In the genomic region with DNA sequence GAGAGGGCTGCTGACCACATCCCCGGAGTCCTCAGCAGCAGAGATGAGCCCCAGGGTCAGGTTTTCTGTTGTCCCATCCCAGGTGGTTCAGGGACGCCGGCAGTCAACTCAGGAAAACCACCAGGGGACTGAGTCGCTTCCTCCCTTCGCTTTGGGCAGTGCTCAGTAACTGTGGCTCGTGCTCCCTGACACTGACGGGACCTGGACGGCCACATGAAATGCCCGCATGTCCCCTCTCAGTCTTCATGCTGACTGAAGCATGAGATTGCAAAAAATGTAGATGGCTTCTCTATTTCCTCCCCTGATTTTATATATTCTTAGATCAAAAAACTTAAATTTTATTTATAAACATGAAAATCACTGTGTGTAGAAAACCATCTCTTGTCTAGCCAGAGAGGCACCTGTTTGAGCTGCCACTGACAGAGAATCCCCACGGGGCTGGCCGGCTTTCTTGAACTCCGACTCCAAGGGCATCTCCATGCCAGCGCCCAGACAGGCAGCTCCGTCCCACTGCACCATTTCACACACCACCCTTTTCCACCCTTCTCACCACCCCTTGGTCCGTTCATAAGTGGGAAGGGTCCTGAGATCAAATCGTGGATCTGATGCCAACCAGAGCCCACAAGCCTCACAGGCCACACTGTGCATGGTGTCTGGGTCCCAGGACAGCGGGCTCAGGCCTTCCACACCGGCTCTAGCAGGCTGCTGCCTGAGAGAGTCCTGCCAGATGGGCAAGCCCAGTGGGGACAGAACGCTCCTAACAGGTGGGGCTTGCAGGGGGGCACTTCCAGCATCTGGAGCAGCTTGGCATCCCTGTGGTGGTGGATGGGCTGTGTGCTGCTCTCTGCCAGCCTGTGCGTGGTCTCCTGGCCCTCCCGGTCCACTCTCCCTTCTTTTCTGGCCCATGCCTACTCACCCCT, we compare ENCODE assay signal across 22 cellular contexts.
DNase-seq lines count a peak whose midpoint lies in the region; ATAC-seq and TF ChIP-seq lines count a peak whose summit lies in the region.
"Had no signal": no experiment of that assay in that cellular context is flagged by ENCODE, and none has a peak within 500 bp of the region (broad histone marks: within the 10 kb centered on the region; RNA-seq: fewer than 3 reads in every experiment).

No MANE protein-coding gene starts in this region.

- H3K27ac Mint-ChIP-seq in nephron progenitor cell = peak overlapping the region; percentile 36
- no peak overlapping the region for H3K27ac Mint-ChIP-seq in type B pancreatic cell
- H3K27ac Mint-ChIP-seq: activated naive CD4-positive, alpha-beta T cell treated with anti-CD3 and anti-CD28 coated beads, Interleukin-2, amount 50 U/mL, for 24 hours; CD4-positive, alpha-beta T cell had no signal

- H3K27me3 Mint-ChIP-seq in nephron progenitor cell (ENCODE audit: low read depth, poor library complexity) (peaks cover 17% of the 10 kb centered on the region), type B pancreatic cell (peaks cover 10% of the 10 kb centered on the region)

- no peaks in the 10 kb centered on the region for H3K36me3 ChIP-seq in ascending aorta
- H3K36me3 ChIP-seq in uterus = no peaks in the 10 kb centered on the region
- no peaks in the 10 kb centered on the region for H3K36me3 ChIP-seq in mammary epithelial cell (ENCODE audit: insufficient read depth, low read length)
- H3K36me3 ChIP-seq: colonic mucosa, HAP-1, MG63 had no signal

- H3K4me3 ChIP-seq in ascending aorta (no peak overlapping the region), uterus (no peak overlapping the region), mammary epithelial cell (replicated peaks in 1 of 3; ENCODE audit: insufficient read depth in 1 of 3, low read depth in 2 of 3, low read length in 3 of 3) (no peak overlapping the region)
- H3K4me3 ChIP-seq: colonic mucosa, HAP-1, MG63, SK-N-MC, skin epidermis had no signal

- no peak overlapping the region for H3K4me2 ChIP-seq in mammary epithelial cell (ENCODE audit: insufficient read depth, low read depth, low read length)

- TF ChIP-seq POLR2A in uterus (IDR thresholded peaks at IDR 0.05) = no peak
- TF ChIP-seq POLR2A in erythroblast (IDR thresholded peaks at IDR 0.05; ENCODE audit: low read length) = no peak

- H3K9me3 Mint-ChIP-seq in nephron progenitor cell (no peaks in the 10 kb centered on the region), type B pancreatic cell (no peaks in the 10 kb centered on the region)
- H3K9me3 Mint-ChIP-seq: activated naive CD4-positive, alpha-beta T cell treated with anti-CD3 and anti-CD28 coated beads, Interleukin-2, amount 50 U/mL, for 24 hours; CD4-positive, alpha-beta T cell had no signal

- no TSS peak for BruUV-seq in mammary epithelial cell (replicated peaks; lab: Mats Ljungman, UMichigan)

- no peak overlapping the region for H2AFZ ChIP-seq in mammary epithelial cell (ENCODE audit: low read depth, low read length)

- H3K36me3 Mint-ChIP-seq in nephron progenitor cell (ENCODE audit: low read depth) (no peaks in the 10 kb centered on the region), type B pancreatic cell (no peaks in the 10 kb centered on the region)
- H3K36me3 Mint-ChIP-seq: activated naive CD4-positive, alpha-beta T cell treated with anti-CD3 and anti-CD28 coated beads, Interleukin-2, amount 50 U/mL, for 24 hours had no signal

- no peaks in the 10 kb centered on the region for H4K20me1 ChIP-seq in mammary epithelial cell (ENCODE audit: insufficient read depth, low read length)

- intact Hi-C loops in Right ventricle myocardium inferior (cut with DNase I) = no loop called here
- intact Hi-C loops in cardiac septum (cut with DNase I) = no loop called here
- intact Hi-C loops in ascending aorta (cut with DNase I) = no loop called here
- intact Hi-C loops in uterus (cut with DNase I; ENCODE audit: low total_unique reads) = loop anchor here (10.0 kb wide), 1 partner anchor 56 kb away; no protein-coding TSS in a partner anchor
- intact Hi-C loops in mammary epithelial cell (cut with micrococcal nuclease) = no loop called here

- H3K9me3 ChIP-seq in ascending aorta (no peaks in the 10 kb centered on the region), uterus (no peaks in the 10 kb centered on the region), mammary epithelial cell (replicated peaks; ENCODE audit: insufficient read depth, low read length) (peaks cover 24% of the 10 kb centered on the region)
- H3K9me3 ChIP-seq: colonic mucosa, HAP-1, MG63 had no signal

- H3K27ac ChIP-seq in ascending aorta (peak overlapping the region; percentile 67 to 71), uterus (peak overlapping the region; percentile 73), mammary epithelial cell (ENCODE audit: insufficient read depth, low read depth, low read length) (no peak overlapping the region)
- H3K27ac ChIP-seq: colonic mucosa, SK-N-MC had no signal

- in situ Hi-C loops in mammary epithelial cell (cut with MboI; ENCODE audit: low sequenced_read_pairs in 2 of 2) = no loop called here

- H3K4me1 Mint-ChIP-seq in nephron progenitor cell (peaks cover 46% of the 10 kb centered on the region), type B pancreatic cell (ENCODE audit: unreplicated experiment) (peaks cover 5% of the 10 kb centered on the region)
- H3K4me1 Mint-ChIP-seq: activated naive CD4-positive, alpha-beta T cell treated with anti-CD3 and anti-CD28 coated beads, Interleukin-2, amount 50 U/mL, for 24 hours had no signal

- CTCF ChIA-PET in mammary epithelial cell (lab: Charles Lee; ENCODE audit: low non-redundant PET) = no interaction called here

- 73% methylated on average over 17 of the region's 21 CpGs for WGBS in mammary epithelial cell (ENCODE audit: low coverage, missing lambda C conversion rate)

- ATAC-seq in Right ventricle myocardium inferior = no peak
- ATAC-seq: left lobe of liver had no signal

- dilution Hi-C loops in mammary epithelial cell (cut with HindIII; ENCODE audit: low sequenced_read_pairs) = no loop called here

- H3K4me3 Mint-ChIP-seq in nephron progenitor cell (no peak overlapping the region), type B pancreatic cell (no peak overlapping the region)
- H3K4me3 Mint-ChIP-seq: activated naive CD4-positive, alpha-beta T cell treated with anti-CD3 and anti-CD28 coated beads, Interleukin-2, amount 50 U/mL, for 24 hours; CD4-positive, alpha-beta T cell had no signal

- TF ChIP-seq CTCF in ascending aorta (IDR thresholded peaks at IDR 0.05) = no peak
- TF ChIP-seq CTCF in nephron progenitor cell (IDR thresholded peaks at IDR 0.05) = no peak
- no peak for TF ChIP-seq CTCF in uterus (IDR thresholded peaks at IDR 0.05)
- no peak for TF ChIP-seq CTCF in mammary epithelial cell (conservative IDR thresholded peaks at IDR 0.05 in 1 of 2, IDR thresholded peaks at IDR 0.05 in 1 of 2; ENCODE audit: extremely low read depth in 1 of 2, insufficient read depth in 1 of 2, low read depth in 1 of 2, low read length in 2 of 2)
- TF ChIP-seq CTCF in type B pancreatic cell (conservative IDR thresholded peaks at IDR 0.05) = no peak

- no peak overlapping the region for H3K9ac ChIP-seq in mammary epithelial cell (ENCODE audit: insufficient read depth, low read length)

- H3K79me2 ChIP-seq in mammary epithelial cell (ENCODE audit: insufficient read depth, low read length) = no peaks in the 10 kb centered on the region

- DNase-seq in Right ventricle myocardium inferior (ENCODE audit: missing footprints) (peak; percentile 60), cardiac septum (ENCODE audit: low spot score) (no peak), ascending aorta (ENCODE audit: low spot score in 2 of 2) (no peak), nephron progenitor cell (no peak), uterus (no peak), erythroblast (lab: John Stamatoyannopoulos, UW) (no peak), mammary epithelial cell (no peak), type B pancreatic cell (ENCODE audit: extremely low spot score, unreplicated experiment) (no peak)
- DNase-seq: activated CD4-positive, alpha-beta T cell treated with anti-CD3 and anti-CD28 coated beads, Interleukin-2, amount 50 U/mL, for 48 hours; amygdala; CD4-positive, alpha-beta T cell; colonic mucosa; DMS153; mesendoderm; MG63; NCI-H2081; NCI-H446 had no signal

- H3K4me1 ChIP-seq in ascending aorta (peaks cover 22 to 53% of the 10 kb centered on the region in 2 donors), uterus (peaks cover 0 to 6% of the 10 kb centered on the region in 2 donors), mammary epithelial cell (ENCODE audit: insufficient read depth, low read length) (no peaks in the 10 kb centered on the region)
- H3K4me1 ChIP-seq: colonic mucosa, HAP-1 had no signal

- H3K27me3 ChIP-seq in ascending aorta (no peaks in the 10 kb centered on the region), uterus (no peaks in the 10 kb centered on the region), mammary epithelial cell (ENCODE audit: insufficient read depth, low read length) (no peaks in the 10 kb centered on the region)
- H3K27me3 ChIP-seq: colonic mucosa, MG63 had no signal
